In the genomic region with DNA sequence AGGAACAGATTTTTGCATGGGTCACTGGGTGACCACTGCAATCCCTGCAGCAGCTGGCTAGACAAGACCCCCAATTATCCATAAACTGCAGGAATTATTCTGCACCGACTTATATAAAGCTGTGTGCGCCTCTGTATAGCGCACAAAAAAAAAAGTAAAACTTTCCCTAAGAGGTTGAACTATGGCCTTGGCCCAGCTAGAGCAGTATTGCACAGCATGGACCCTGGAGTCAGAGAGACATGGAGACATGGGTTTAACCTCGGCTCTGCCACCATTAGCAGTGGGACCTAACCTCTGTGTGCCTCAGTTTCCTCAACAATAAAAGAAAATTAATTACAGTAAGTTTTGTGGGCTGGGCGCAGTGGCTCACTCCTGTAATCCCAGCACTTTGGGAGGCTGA, we compare ENCODE assay signal across 11 cellular contexts. TPM values are rescaled to one million over a fixed set of nuclear protein-coding genes. Genes with fewer than 3 reads are reported as not detected.
"Had no signal": no experiment of that assay in that cellular context is flagged by ENCODE, and none has a peak within 500 bp of the region (broad histone marks: within the 10 kb centered on the region; RNA-seq: fewer than 3 reads in every experiment).

No MANE protein-coding gene starts in this region.

- H2AFZ ChIP-seq: GM23248, GM23338 had no signal

- H3K36me3 ChIP-seq: HAP-1 had no signal

- H3K4me3 ChIP-seq: GM23248, GM23338, HAP-1 had no signal

- H3K9ac ChIP-seq: GM23248 had no signal

- FAIRE-seq: H1, H54 had no signal

- H3K4me2 ChIP-seq: GM23338 had no signal

- H3K27ac ChIP-seq: GM23248 had no signal

- DNase-seq: GM23248, GOT3, H7, H9, HCEC 1CT, HFFc6 had no signal

- ATAC-seq: GM23338, HCT116 had no signal

- H3K9me3 ChIP-seq: HAP-1 had no signal

- H3K4me1 ChIP-seq: HAP-1 had no signal

RNA-seq across cellular contexts. Expression of a gene that starts 50.9 kb away (rescaled TPM):
- total RNA-seq: GM23248, GM23338, H1, H7, H9 had no signal
- polyA plus RNA-seq: GM23338 had no signal
